Comparison of ENCODE assay signal across 8 cellular contexts in the genomic region with DNA sequence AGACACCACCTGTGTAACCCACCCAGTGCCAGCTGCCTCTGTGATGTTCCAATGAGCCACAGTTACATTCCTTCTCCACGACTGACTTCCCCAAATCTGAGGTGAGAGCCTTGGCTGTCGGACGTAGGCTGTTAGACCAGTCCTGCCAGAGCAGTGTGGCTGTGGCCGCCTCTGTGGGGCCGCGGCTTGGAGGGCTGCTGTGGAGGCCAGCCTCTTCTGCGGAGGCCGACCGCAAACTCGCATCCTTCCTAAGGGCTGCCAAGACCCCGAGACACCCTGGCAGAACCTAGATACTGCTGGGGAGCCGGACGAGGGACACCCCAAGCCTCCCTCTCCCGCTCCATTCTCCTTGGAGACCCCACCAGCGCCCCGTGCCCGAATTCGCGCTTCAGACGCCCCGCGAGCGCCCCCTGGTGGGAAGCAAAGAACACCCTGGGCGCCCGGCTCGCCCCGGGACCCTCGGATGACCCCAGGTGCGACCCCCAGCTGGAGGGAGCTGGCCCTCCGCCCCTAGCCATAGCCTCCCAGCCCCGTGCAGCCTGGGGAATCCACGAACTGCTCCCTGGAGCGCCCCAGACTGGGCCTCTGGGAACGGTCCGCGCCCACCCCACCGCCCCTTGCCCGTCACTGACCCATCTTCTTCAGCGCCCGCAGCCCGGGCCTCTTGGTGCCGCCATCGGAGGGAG. TPM values are rescaled to one million over a fixed set of nuclear protein-coding genes. Genes with fewer than 3 reads are reported as not detected.
DNase-seq lines count a peak whose midpoint lies in the region; ATAC-seq and TF ChIP-seq lines count a peak whose summit lies in the region.

No MANE protein-coding gene starts in this region.

- peak overlapping the region; percentile 78 for H3K4me3 Mint-ChIP-seq in neural progenitor cell

- H2AFZ ChIP-seq in neural progenitor cell (replicated peaks) = peak overlapping the region; percentile 78

- H3K27me3 Mint-ChIP-seq in neural progenitor cell (ENCODE audit: insufficient read depth, low read depth) = peaks cover 13% of the 10 kb centered on the region

- H3K36me3 ChIP-seq in neural progenitor cell = no peaks in the 10 kb centered on the region

- DNase-seq in Daoy (ENCODE audit: low read depth) (peak; percentile 42), LHCN-M2 (ENCODE audit: low read depth) (peak; percentile 31), activated T-cell treated with anti-CD3 and anti-CD28 coated beads for 4 hours (peak; percentile 37), fibroblast of mammary gland (ENCODE audit: low read depth) (no peak), neural progenitor cell (ENCODE audit: low spot score) (peak; percentile 82), putamen (ENCODE audit: low spot score) (no peak)

- H3K36me3 Mint-ChIP-seq in neural progenitor cell = peaks cover 2% of the 10 kb centered on the region

- H3F3A ChIP-seq in neural progenitor cell (ENCODE audit: low read depth) = peaks cover 28% of the 10 kb centered on the region

- H3K9me3 ChIP-seq in neural progenitor cell (ENCODE audit: low read depth) = no peaks in the 10 kb centered on the region

- H3K79me2 ChIP-seq in neural progenitor cell (ENCODE audit: low read depth) = no peaks in the 10 kb centered on the region

- peaks cover 4% of the 10 kb centered on the region for H3K9me3 Mint-ChIP-seq in neural progenitor cell

- H3K27me3 ChIP-seq in neural progenitor cell = no peaks in the 10 kb centered on the region

- peaks cover 14% of the 10 kb centered on the region for H3K4me1 ChIP-seq in neural progenitor cell

- peaks cover 24% of the 10 kb centered on the region for H3K4me1 Mint-ChIP-seq in neural progenitor cell

- H3K9ac ChIP-seq in neural progenitor cell = no peak overlapping the region

- TF ChIP-seq CTCF in fibroblast of mammary gland (conservative IDR thresholded peaks at IDR 0.05; ENCODE audit: control insufficient read depth, insufficient read depth, low read depth, low read length) (peak; percentile 53), neural progenitor cell (IDR thresholded peaks at IDR 0.05) (peak; percentile 91)

- no peak overlapping the region for H3K27ac Mint-ChIP-seq in neural progenitor cell

- peaks cover 5% of the 10 kb centered on the region for H4K20me1 ChIP-seq in neural progenitor cell (ENCODE audit: low read depth)

- H3K27ac ChIP-seq in neural progenitor cell = no peak overlapping the region

- peak overlapping the region; percentile 86 for H3K4me2 ChIP-seq in neural progenitor cell

- ATAC-seq in HG03571 (IDR thresholded peaks at IDR 0.05; ENCODE audit: unreplicated experiment) = no peak
- no peak for ATAC-seq in HG02642 (IDR thresholded peaks at IDR 0.05; ENCODE audit: poor library complexity, unreplicated experiment)

- H3K4me3 ChIP-seq in fibroblast of mammary gland (ENCODE audit: control insufficient read depth, low read depth, low read length) (peak overlapping the region; percentile 70), neural progenitor cell (peak overlapping the region; percentile 84)

RNA-seq across cellular contexts. Expression of gene PLCD3, which starts 0.6 kb away (rescaled TPM):
- 5.3 and 8.7 TPM in 2 replicates for total RNA-seq in Daoy (2014; rRNA removed; shearing (Covaris generic))
- total RNA-seq in LHCN-M2 (2014; rRNA removed) (36.5 and 146 TPM in 2 replicates), neural progenitor cell (ENCODE audit: low replicate concordance) (16.0 and 31.4 TPM in 2 replicates)
- polyA plus RNA-seq in LHCN-M2 (2012) = 73.9 TPM

RNA-seq across cellular contexts. Expression of gene ACBD4, which starts 3.7 kb away (rescaled TPM):
- 0.57 TPM in 1 of 2 replicates, not detected in the other for total RNA-seq in Daoy (2014; rRNA removed; shearing (Covaris generic))
- total RNA-seq in LHCN-M2 (2014; rRNA removed) (3.1 and 4.4 TPM in 2 replicates), neural progenitor cell (ENCODE audit: low replicate concordance) (6.8 and 17.3 TPM in 2 replicates)
- polyA plus RNA-seq in LHCN-M2 (2012) = 5.1 TPM

RNA-seq across cellular contexts. Expression of gene HEXIM1, which starts 16.5 kb away (rescaled TPM):
- total RNA-seq in Daoy (2014; rRNA removed; shearing (Covaris generic)) = 4.4 and 7.2 TPM in 2 replicates
- 7.2 and 11.1 TPM in 2 replicates for total RNA-seq in LHCN-M2 (2014; rRNA removed)
- polyA plus RNA-seq in LHCN-M2 (2012) = 18.9 TPM
- total RNA-seq in neural progenitor cell (ENCODE audit: low replicate concordance) = 10.2 and 14.3 TPM in 2 replicates

RNA-seq across cellular contexts. Expression of gene HEXIM2, which starts 29.9 kb away (rescaled TPM):
- total RNA-seq in Daoy (2014; rRNA removed; shearing (Covaris generic)) = 1.7 and 3.4 TPM in 2 replicates
- total RNA-seq in LHCN-M2 (2014; rRNA removed) (5.0 and 11.6 TPM in 2 replicates), neural progenitor cell (ENCODE audit: low replicate concordance) (4.6 and 9.1 TPM in 2 replicates)
- polyA plus RNA-seq in LHCN-M2 (2012) = 6.6 TPM

Comparison
In these comparisons a context has a peak if more than half of its experiments do, and no peak if none do; other contexts are left out.
1. DNase-seq: peak in Daoy (single experiment), LHCN-M2 (single experiment), activated T-cell treated with anti-CD3 and anti-CD28 coated beads for 4 hours (single experiment) and neural progenitor cell (single experiment); none in fibroblast of mammary gland (single experiment) and putamen (single experiment).